ENCODE assay signal across 31 cellular contexts in genomic region chr11:11545285-11546275, GRCh38.
DNase-seq lines count a peak whose midpoint lies in the region; ATAC-seq, FAIRE-seq and TF ChIP-seq lines count a peak whose summit lies in the region.
"Had no signal": no experiment of that assay in that cellular context is flagged by ENCODE, and none has a peak within 500 bp of the region (broad histone marks: within the 10 kb centered on the region; RNA-seq: fewer than 3 reads in every experiment).

No MANE protein-coding gene starts in this region.

- TF ChIP-seq CTCF in RWPE2 (IDR thresholded peaks at IDR 0.05; ENCODE audit: poor library complexity, severe bottlenecking), result peak; percentile 6

- no peak overlapping the region for H3K4me3 ChIP-seq in H7 (ENCODE audit: insufficient read depth, low read depth, low read length)
- H3K4me3 ChIP-seq in RWPE2 (ENCODE audit: severe bottlenecking), result no peak overlapping the region
- H3K4me3 ChIP-seq: BLaER1 treated with 17β-estradiol and CSF1 and Interleukin-3, amounts not matched to agents 10 nM and 100 nM; lower lobe of right lung; SJSA1; tibial artery had no signal

- ATAC-seq in RWPE2 (ENCODE audit: low read depth) (no peak), HG03196 (IDR thresholded peaks at IDR 0.05; ENCODE audit: unreplicated experiment) (no peak)
- ATAC-seq: activated naive CD4-positive, alpha-beta T cell treated with anti-CD3 and anti-CD28 coated beads, Interleukin-2, amount 50 U/mL, for 72 hours; naive thymus-derived CD4-positive, alpha-beta T cell; sciatic nerve; stimulated activated naive CD8-positive, alpha-beta T cell treated with anti-CD3 and anti-CD28 coated beads, Interleukin-15, amount 100 ng/mL, for 72 hours had no signal

- H3K27me3 ChIP-seq in H7 (ENCODE audit: control insufficient read depth, insufficient read depth, low read length) (no peaks in the 10 kb centered on the region), RWPE2 (ENCODE audit: insufficient read depth, poor library complexity, severe bottlenecking) (no peaks in the 10 kb centered on the region)
- H3K27me3 ChIP-seq: BLaER1 treated with 17β-estradiol and CSF1 and Interleukin-3, amounts not matched to agents 10 nM and 100 nM; SJSA1; tibial artery had no signal

- H3K36me3 ChIP-seq in H7 (replicated peaks; ENCODE audit: control insufficient read depth, insufficient read depth, low read length) (no peaks in the 10 kb centered on the region), RWPE2 (ENCODE audit: low read depth) (no peaks in the 10 kb centered on the region)
- H3K36me3 ChIP-seq: BLaER1 treated with 17β-estradiol and CSF1 and Interleukin-3, amounts not matched to agents 10 nM and 100 nM; lower lobe of right lung; SJSA1; tibial artery had no signal

- H3K4me1 ChIP-seq in RWPE2 (ENCODE audit: insufficient read depth, poor library complexity, severe bottlenecking), result no peaks in the 10 kb centered on the region
- H3K4me1 ChIP-seq: BLaER1 treated with 17β-estradiol and CSF1 and Interleukin-3, amounts not matched to agents 10 nM and 100 nM; SJSA1 had no signal

- H3K9me3 ChIP-seq in RWPE2 (ENCODE audit: severe bottlenecking), result no peaks in the 10 kb centered on the region
- H3K9me3 ChIP-seq: BLaER1 treated with 17β-estradiol and CSF1 and Interleukin-3, amounts not matched to agents 10 nM and 100 nM; lower lobe of right lung; SJSA1; tibial artery had no signal

- H3K27ac ChIP-seq in RWPE2 (ENCODE audit: poor library complexity, severe bottlenecking), result no peak overlapping the region
- H3K27ac ChIP-seq: BLaER1 treated with 17β-estradiol and CSF1 and Interleukin-3, amounts not matched to agents 10 nM and 100 nM; lower lobe of right lung; SJSA1; tibial artery; VCaP had no signal

- FAIRE-seq in GM19239 (lab: Jason Lieb, UNC), result no peak
- FAIRE-seq: islet of Langerhans, RCC 7860 had no signal

- DNase-seq in D341Med (ENCODE audit: low spot score) (peak; percentile 62), H7 (peak; percentile 71), RWPE2 (ENCODE audit: low spot score) (no peak), iPS-NIHi7 (ENCODE audit: extremely low spot score) (peak; percentile 33), GM19239 (ENCODE audit: insufficient read length, low spot score) (no peak)
- DNase-seq in activated CD4-positive, alpha-beta T cell treated with anti-CD3 and anti-CD28 coated beads, Interleukin-2, amount 50 U/mL, for 1 hour, result no peak
- DNase-seq: activated CD4-positive, alpha-beta T cell treated with anti-CD3 and anti-CD28 coated beads for 48 hours; activated CD8-positive, alpha-beta memory T cell treated with anti-CD3 and anti-CD28 coated beads for 24 hours; activated T-cell treated with anti-CD3 and anti-CD28 coated beads for 4 hours; DMS53; hypothalamus; KG1; lower lobe of right lung; naive thymus-derived CD4-positive, alpha-beta T cell; NCI-H1092 treated with DMSO at 0.1 percent for 48 hours; NCI-H187 treated with DMSO at 0.1 percent for 48 hours; NCI-H2227 treated with DMSO at 0.1 percent for 48 hours; NCI-H748 treated with DMSO at 0.1 percent for 48 hours; stimulated activated CD4-positive, alpha-beta T cell treated with anti-CD3 and anti-CD28 coated beads, Interleukin-12 subunit alpha, Interleukin-12 subunit beta, amount 100 ng/mL, for 4 hours; stimulated activated CD4-positive, alpha-beta T cell treated with anti-CD3 and anti-CD28 coated beads, Interleukin-2, amount 100 ng/mL, for 48 hours; stimulated activated naive CD8-positive, alpha-beta T cell treated with anti-CD3 and anti-CD28 coated beads, Interleukin-15, amount 100 ng/mL, for 72 hours; T-helper 9 cell had no signal

Comparison
In these comparisons a context has a peak if more than half of its experiments do, and no peak if none do; other contexts are left out.
1. DNase-seq: peak in D341Med (single experiment), H7 (single experiment) and iPS-NIHi7 (single experiment); none in RWPE2 (single experiment), activated CD4-positive, alpha-beta T cell treated with anti-CD3 and anti-CD28 coated beads, Interleukin-2, amount 50 U/mL, for 1 hour (single experiment) and GM19239 (single experiment).